10 cellular contexts compared by ENCODE assay signal in the genomic region with DNA sequence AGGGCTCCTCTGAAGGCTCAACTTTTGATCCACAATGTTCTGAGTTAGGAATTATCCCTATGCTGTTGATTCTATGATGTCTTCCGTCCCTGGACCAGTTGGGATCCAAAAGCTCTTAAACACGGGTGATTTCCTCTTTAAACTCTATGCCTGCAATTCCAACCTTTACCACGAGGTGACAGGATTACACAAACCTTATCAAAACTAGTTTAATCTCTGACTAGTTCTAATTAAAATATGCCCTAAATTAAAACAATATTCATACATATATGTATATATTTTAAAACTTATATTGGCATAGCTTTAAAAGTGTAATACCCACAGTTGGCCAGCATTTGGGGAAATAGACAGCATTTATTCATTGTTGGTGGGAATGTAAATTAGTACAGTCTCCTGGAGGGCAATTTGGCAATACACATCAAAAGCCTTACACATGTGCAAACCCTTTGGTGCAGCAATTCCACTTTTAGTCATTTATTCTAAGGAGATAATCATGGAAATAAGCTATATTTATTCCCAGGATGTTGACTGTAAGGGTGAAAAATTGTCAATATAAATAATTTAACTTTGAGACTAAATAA. TPM values are rescaled to one million over a fixed set of nuclear protein-coding genes. Genes with fewer than 3 reads are reported as not detected.
DNase-seq lines count a peak whose midpoint lies in the region; ATAC-seq and TF ChIP-seq lines count a peak whose summit lies in the region.
"Had no signal": no experiment of that assay in that cellular context is flagged by ENCODE, and none has a peak within 500 bp of the region (broad histone marks: within the 10 kb centered on the region; RNA-seq: fewer than 3 reads in every experiment).

No MANE protein-coding gene starts in this region.

- no peaks in the 10 kb centered on the region for H3K27me3 ChIP-seq in neutrophil

- peaks cover 8% of the 10 kb centered on the region for H3K4me1 Mint-ChIP-seq in chondrocyte (ENCODE audit: low read depth)
- peaks cover 3% of the 10 kb centered on the region for H3K4me1 Mint-ChIP-seq in activated naive CD8-positive, alpha-beta T cell treated with anti-CD3 and anti-CD28 coated beads, Interleukin-2, amount 50 U/mL, for 24 hours

- H3K9me3 ChIP-seq in neutrophil: peaks cover 4% of the 10 kb centered on the region

- H3K4me3 Mint-ChIP-seq in chondrocyte (ENCODE audit: unreplicated experiment): no peak overlapping the region
- H3K4me3 Mint-ChIP-seq in activated naive CD8-positive, alpha-beta T cell treated with anti-CD3 and anti-CD28 coated beads, Interleukin-2, amount 50 U/mL, for 24 hours: no peak overlapping the region
- H3K4me3 Mint-ChIP-seq: naive B cell had no signal

- H3K4me1 ChIP-seq in neutrophil (ENCODE audit: control insufficient read depth in 1 of 2, insufficient read depth in 1 of 2, low read depth in 1 of 2, low read length in 1 of 2): peaks cover 6 to 9% of the 10 kb centered on the region in 2 experiments

- DNase-seq in GM10266 (ENCODE audit: extremely low spot score): no peak
- peak; percentile 36 for DNase-seq in NCI-H1694 (lab: John Stamatoyannopoulos, UW)
- no peak for DNase-seq in chondrocyte (ENCODE audit: low spot score)
- DNase-seq in NCI-H2107 (lab: John Stamatoyannopoulos, UW): no peak
- no peak for DNase-seq in activated naive CD8-positive, alpha-beta T cell treated with anti-CD3 and anti-CD28 coated beads, Interleukin-2, amount 50 U/mL, for 24 hours
- DNase-seq in T-helper 2 cell: no peak
- DNase-seq: naive B cell, NCI-H2171 had no signal

- peak; percentile 42 for TF ChIP-seq CTCF in GM10266 (IDR thresholded peaks at IDR 0.05; ENCODE audit: control insufficient read depth, insufficient read depth, low read depth, missing control alignments)
- TF ChIP-seq CTCF in chondrocyte (IDR thresholded peaks at IDR 0.05): peak; percentile 78
- peak; percentile 72 for TF ChIP-seq CTCF in neutrophil (IDR thresholded peaks at IDR 0.05)

- no peak overlapping the region for H3K27ac Mint-ChIP-seq in chondrocyte (ENCODE audit: unreplicated experiment)
- no peak overlapping the region for H3K27ac Mint-ChIP-seq in activated naive CD8-positive, alpha-beta T cell treated with anti-CD3 and anti-CD28 coated beads, Interleukin-2, amount 50 U/mL, for 24 hours

- peaks cover 28% of the 10 kb centered on the region for H3K27me3 Mint-ChIP-seq in chondrocyte (ENCODE audit: low read depth)
- peaks cover 1% of the 10 kb centered on the region for H3K27me3 Mint-ChIP-seq in activated naive CD8-positive, alpha-beta T cell treated with anti-CD3 and anti-CD28 coated beads, Interleukin-2, amount 50 U/mL, for 24 hours

- ATAC-seq in activated naive CD8-positive, alpha-beta T cell treated with anti-CD3 and anti-CD28 coated beads, Interleukin-2, amount 50 U/mL, for 24 hours: no peak
- no peak for ATAC-seq in GM19324 (IDR thresholded peaks at IDR 0.05; ENCODE audit: low FRiP score, unreplicated experiment)

- peaks cover 10% of the 10 kb centered on the region for H3K9me3 Mint-ChIP-seq in chondrocyte (ENCODE audit: low read depth)
- H3K9me3 Mint-ChIP-seq in activated naive CD8-positive, alpha-beta T cell treated with anti-CD3 and anti-CD28 coated beads, Interleukin-2, amount 50 U/mL, for 24 hours: peaks cover 12% of the 10 kb centered on the region

- H3K36me3 Mint-ChIP-seq in chondrocyte (ENCODE audit: low read depth): peaks cover 2% of the 10 kb centered on the region
- no peaks in the 10 kb centered on the region for H3K36me3 Mint-ChIP-seq in activated naive CD8-positive, alpha-beta T cell treated with anti-CD3 and anti-CD28 coated beads, Interleukin-2, amount 50 U/mL, for 24 hours (ENCODE audit: low read depth)

- H3K27ac ChIP-seq in neutrophil: no peak overlapping the region

- no peaks in the 10 kb centered on the region for H3K36me3 ChIP-seq in neutrophil

- no peak overlapping the region for H3K4me3 ChIP-seq in neutrophil (ENCODE audit: low read depth in 1 of 2, low read length in 1 of 2)

RNA-seq across cellular contexts. Expression of a gene that starts 51.6 kb away (rescaled TPM):
- total RNA-seq in chondrocyte: 40.0 to 49.1 TPM (median 43.8 TPM) in 3 replicates
